In genomic region chr11:129505266-129505665, GRCh38 we compare ENCODE assay signal across 33 cellular contexts.
"Had no signal": no experiment of that assay in that cellular context is flagged by ENCODE, and none has a peak within 500 bp of the region (broad histone marks: within the 10 kb centered on the region; RNA-seq: fewer than 3 reads in every experiment).

No MANE protein-coding gene starts in this region.

- H3K4me3 ChIP-seq: SJCRH30, SK-N-MC had no signal

- H3K4me1 Mint-ChIP-seq: activated CD4-positive, alpha-beta T cell treated with anti-CD3 and anti-CD28 coated beads for 36 hours; activated CD4-positive, alpha-beta T cell treated with anti-CD3 and anti-CD28 coated beads, Interleukin-2, amount 10 ng/mL, durations not matched to agents 7 days and 5 days; activated CD8-positive, alpha-beta memory T cell treated with anti-CD3 and anti-CD28 coated beads, Interleukin-2, amount 10 ng/mL, durations not matched to agents 7 days and 5 days; activated naive CD4-positive, alpha-beta T cell treated with anti-CD3 and anti-CD28 coated beads, Interleukin-2, amount 10 ng/mL, durations not matched to agents 7 days and 5 days; activated naive CD8-positive, alpha-beta T cell treated with anti-CD3 and anti-CD28 coated beads, Interleukin-2, amount 50 U/mL, for 24 hours; brain had no signal

- H3K4me3 Mint-ChIP-seq: activated CD4-positive, alpha-beta memory T cell treated with anti-CD3 and anti-CD28 coated beads for 36 hours; activated CD4-positive, alpha-beta T cell treated with anti-CD3 and anti-CD28 coated beads for 36 hours; activated CD4-positive, alpha-beta T cell treated with anti-CD3 and anti-CD28 coated beads, Interleukin-2, amount 10 ng/mL, durations not matched to agents 7 days and 5 days; activated CD8-positive, alpha-beta memory T cell treated with anti-CD3 and anti-CD28 coated beads, Interleukin-2, amount 10 ng/mL, durations not matched to agents 7 days and 5 days; activated naive CD4-positive, alpha-beta T cell treated with anti-CD3 and anti-CD28 coated beads, Interleukin-2, amount 10 ng/mL, durations not matched to agents 7 days and 5 days; activated naive CD8-positive, alpha-beta T cell; activated naive CD8-positive, alpha-beta T cell treated with anti-CD3 and anti-CD28 coated beads, Interleukin-2, amount 50 U/mL, for 24 hours; brain; IgD-negative memory B cell had no signal

- ATAC-seq: activated CD4-positive, alpha-beta T cell treated with anti-CD3 and anti-CD28 coated beads for 36 hours; activated CD8-positive, alpha-beta memory T cell treated with anti-CD3 and anti-CD28 coated beads, Interleukin-2, amount 10 ng/mL, durations not matched to agents 7 days and 5 days; activated naive CD8-positive, alpha-beta T cell treated with anti-CD3 and anti-CD28 coated beads, Interleukin-2, amount 50 U/mL, for 24 hours; Panc1 had no signal

- H3K27me3 ChIP-seq: SJCRH30 had no signal

- H3K27ac ChIP-seq: SJCRH30, SK-N-MC, WERI-Rb-1 had no signal

- H3K36me3 ChIP-seq: SJCRH30, WERI-Rb-1 had no signal

- H3K36me3 Mint-ChIP-seq: activated CD4-positive, alpha-beta memory T cell treated with anti-CD3 and anti-CD28 coated beads for 36 hours; activated CD8-positive, alpha-beta memory T cell treated with anti-CD3 and anti-CD28 coated beads, Interleukin-2, amount 10 ng/mL, durations not matched to agents 7 days and 5 days; activated naive CD4-positive, alpha-beta T cell treated with anti-CD3 and anti-CD28 coated beads, Interleukin-2, amount 10 ng/mL, durations not matched to agents 7 days and 5 days; activated naive CD8-positive, alpha-beta T cell; brain; IgD-negative memory B cell had no signal

- H3K27ac Mint-ChIP-seq: activated CD4-positive, alpha-beta memory T cell treated with anti-CD3 and anti-CD28 coated beads for 36 hours; activated CD4-positive, alpha-beta T cell treated with anti-CD3 and anti-CD28 coated beads for 36 hours; activated CD4-positive, alpha-beta T cell treated with anti-CD3 and anti-CD28 coated beads, Interleukin-2, amount 10 ng/mL, durations not matched to agents 7 days and 5 days; activated CD8-positive, alpha-beta memory T cell treated with anti-CD3 and anti-CD28 coated beads, Interleukin-2, amount 10 ng/mL, durations not matched to agents 7 days and 5 days; activated naive CD4-positive, alpha-beta T cell treated with anti-CD3 and anti-CD28 coated beads, Interleukin-2, amount 10 ng/mL, durations not matched to agents 7 days and 5 days; activated naive CD8-positive, alpha-beta T cell; activated naive CD8-positive, alpha-beta T cell treated with anti-CD3 and anti-CD28 coated beads, Interleukin-2, amount 50 U/mL, for 24 hours; brain; IgD-negative memory B cell had no signal

- DNase-seq: activated CD4-positive, alpha-beta memory T cell treated with anti-CD3 and anti-CD28 coated beads for 36 hours; activated CD4-positive, alpha-beta T cell treated with anti-CD3 and anti-CD28 coated beads for 36 hours; activated CD4-positive, alpha-beta T cell treated with anti-CD3 and anti-CD28 coated beads, Interleukin-2, amount 10 ng/mL, durations not matched to agents 7 days and 5 days; activated CD8-positive, alpha-beta memory T cell treated with anti-CD3 and anti-CD28 coated beads for 24 hours; activated CD8-positive, alpha-beta memory T cell treated with anti-CD3 and anti-CD28 coated beads, Interleukin-2, amount 10 ng/mL, durations not matched to agents 7 days and 5 days; activated CD8-positive, alpha-beta memory T cell treated with anti-CD3 and anti-CD28 coated beads, Interleukin-2, amount 50 U/mL, for 48 hours; activated effector memory CD4-positive, alpha-beta T cell treated with Interleukin-2 at 50 U/mL for 16 hours; activated naive CD4-positive, alpha-beta T cell treated with anti-CD3 and anti-CD28 coated beads, Interleukin-2, amount 10 ng/mL, durations not matched to agents 7 days and 5 days; activated naive CD8-positive, alpha-beta T cell treated with anti-CD3 and anti-CD28 coated beads, Interleukin-2, amount 50 U/mL, for 24 hours; activated T-cell treated with anti-CD3 and anti-CD28 coated beads, Interleukin-2, amount 50 U/mL, for 48 hours; anterior cingulate cortex; central memory CD4-positive, alpha-beta T cell; Karpas-422; KBM-7; NCI-H1048; NCI-H1105 treated with DMSO at 0.1 percent for 48 hours; NCI-H1436; NCI-H1694; NCI-H1930; NCI-H2081 treated with DMSO at 0.1 percent for 48 hours; NCI-H2171 treated with DMSO at 0.1 percent for 48 hours; NCI-H2227 treated with DMSO at 0.1 percent for 48 hours; NCI-H526; NCI-H748 treated with DMSO at 0.1 percent for 48 hours; SHP77; SJCRH30; T1000; WERI-Rb-1 had no signal

- H3K9me3 ChIP-seq: SJCRH30 had no signal

- H3K27me3 Mint-ChIP-seq: activated CD4-positive, alpha-beta memory T cell treated with anti-CD3 and anti-CD28 coated beads for 36 hours; activated CD4-positive, alpha-beta T cell treated with anti-CD3 and anti-CD28 coated beads for 36 hours; activated CD4-positive, alpha-beta T cell treated with anti-CD3 and anti-CD28 coated beads, Interleukin-2, amount 10 ng/mL, durations not matched to agents 7 days and 5 days; activated CD8-positive, alpha-beta memory T cell treated with anti-CD3 and anti-CD28 coated beads, Interleukin-2, amount 10 ng/mL, durations not matched to agents 7 days and 5 days; activated naive CD4-positive, alpha-beta T cell treated with anti-CD3 and anti-CD28 coated beads, Interleukin-2, amount 10 ng/mL, durations not matched to agents 7 days and 5 days; activated naive CD8-positive, alpha-beta T cell; activated naive CD8-positive, alpha-beta T cell treated with anti-CD3 and anti-CD28 coated beads, Interleukin-2, amount 50 U/mL, for 24 hours; IgD-negative memory B cell had no signal
